Comparison of ENCODE assay signal across 1 cellular context in the genomic region with DNA sequence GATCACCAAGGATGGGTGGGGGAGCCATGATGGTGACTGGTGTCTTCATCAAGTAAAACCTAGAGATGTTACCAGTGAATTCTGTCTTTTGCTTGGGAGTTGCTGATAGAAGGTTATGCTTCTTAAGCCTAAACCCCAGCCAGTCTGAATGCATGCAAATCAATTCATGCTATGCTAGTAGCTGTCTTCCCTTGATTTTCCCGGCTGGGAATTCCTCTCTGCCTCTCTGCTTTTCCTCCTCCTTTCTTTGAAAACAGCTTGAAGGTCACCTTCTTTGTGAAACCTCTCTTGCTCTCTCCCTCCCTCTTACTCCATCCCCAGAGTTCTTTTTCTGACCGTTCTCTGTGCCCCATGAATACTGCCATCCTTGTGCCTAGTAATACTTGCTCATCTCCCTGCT.
TF ChIP-seq lines count a peak whose summit lies in the region.

No MANE protein-coding gene starts in this region.

TF ChIP-seq in SK-N-SH treated with all-trans-retinoic acid at 6 μM for 48 hours, 23 proteins besides CTCF, POLR2A, EP300 and RAD21:
- TF ChIP-seq, protein P1, sequence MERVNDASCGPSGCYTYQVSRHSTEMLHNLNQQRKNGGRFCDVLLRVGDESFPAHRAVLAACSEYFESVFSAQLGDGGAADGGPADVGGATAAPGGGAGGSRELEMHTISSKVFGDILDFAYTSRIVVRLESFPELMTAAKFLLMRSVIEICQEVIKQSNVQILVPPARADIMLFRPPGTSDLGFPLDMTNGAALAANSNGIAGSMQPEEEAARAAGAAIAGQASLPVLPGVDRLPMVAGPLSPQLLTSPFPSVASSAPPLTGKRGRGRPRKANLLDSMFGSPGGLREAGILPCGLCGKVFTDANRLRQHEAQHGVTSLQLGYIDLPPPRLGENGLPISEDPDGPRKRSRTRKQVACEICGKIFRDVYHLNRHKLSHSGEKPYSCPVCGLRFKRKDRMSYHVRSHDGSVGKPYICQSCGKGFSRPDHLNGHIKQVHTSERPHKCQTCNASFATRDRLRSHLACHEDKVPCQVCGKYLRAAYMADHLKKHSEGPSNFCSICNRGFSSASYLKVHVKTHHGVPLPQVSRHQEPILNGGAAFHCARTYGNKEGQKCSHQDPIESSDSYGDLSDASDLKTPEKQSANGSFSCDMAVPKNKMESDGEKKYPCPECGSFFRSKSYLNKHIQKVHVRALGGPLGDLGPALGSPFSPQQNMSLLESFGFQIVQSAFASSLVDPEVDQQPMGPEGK (CRISPR knock-in tag; IDR thresholded peaks at IDR 0.05; ENCODE audit: borderline replicate concordance), result no peak
- TF ChIP-seq GLIS3 (CRISPR knock-in tag; IDR thresholded peaks at IDR 0.05) (no peak), BACH2 (CRISPR knock-in tag; IDR thresholded peaks at IDR 0.05; ENCODE audit: borderline replicate concordance) (no peak)
- TF ChIP-seq, protein P2, sequence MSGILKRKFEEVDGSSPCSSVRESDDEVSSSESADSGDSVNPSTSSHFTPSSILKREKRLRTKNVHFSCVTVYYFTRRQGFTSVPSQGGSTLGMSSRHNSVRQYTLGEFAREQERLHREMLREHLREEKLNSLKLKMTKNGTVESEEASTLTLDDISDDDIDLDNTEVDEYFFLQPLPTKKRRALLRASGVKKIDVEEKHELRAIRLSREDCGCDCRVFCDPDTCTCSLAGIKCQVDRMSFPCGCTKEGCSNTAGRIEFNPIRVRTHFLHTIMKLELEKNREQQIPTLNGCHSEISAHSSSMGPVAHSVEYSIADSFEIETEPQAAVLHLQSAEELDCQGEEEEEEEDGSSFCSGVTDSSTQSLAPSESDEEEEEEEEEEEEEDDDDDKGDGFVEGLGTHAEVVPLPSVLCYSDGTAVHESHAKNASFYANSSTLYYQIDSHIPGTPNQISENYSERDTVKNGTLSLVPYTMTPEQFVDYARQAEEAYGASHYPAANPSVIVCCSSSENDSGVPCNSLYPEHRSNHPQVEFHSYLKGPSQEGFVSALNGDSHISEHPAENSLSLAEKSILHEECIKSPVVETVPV (CRISPR knock-in tag; IDR thresholded peaks at IDR 0.05), result no peak
- TF ChIP-seq, protein P3, sequence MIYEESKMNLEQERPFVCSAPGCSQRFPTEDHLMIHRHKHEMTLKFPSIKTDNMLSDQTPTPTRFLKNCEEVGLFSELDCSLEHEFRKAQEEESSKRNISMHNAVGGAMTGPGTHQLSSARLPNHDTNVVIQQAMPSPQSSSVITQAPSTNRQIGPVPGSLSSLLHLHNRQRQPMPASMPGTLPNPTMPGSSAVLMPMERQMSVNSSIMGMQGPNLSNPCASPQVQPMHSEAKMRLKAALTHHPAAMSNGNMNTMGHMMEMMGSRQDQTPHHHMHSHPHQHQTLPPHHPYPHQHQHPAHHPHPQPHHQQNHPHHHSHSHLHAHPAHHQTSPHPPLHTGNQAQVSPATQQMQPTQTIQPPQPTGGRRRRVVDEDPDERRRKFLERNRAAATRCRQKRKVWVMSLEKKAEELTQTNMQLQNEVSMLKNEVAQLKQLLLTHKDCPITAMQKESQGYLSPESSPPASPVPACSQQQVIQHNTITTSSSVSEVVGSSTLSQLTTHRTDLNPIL (CRISPR knock-in tag; IDR thresholded peaks at IDR 0.05; ENCODE audit: low read depth), result no peak
